8 cellular contexts compared by ENCODE assay signal in the genomic region with DNA sequence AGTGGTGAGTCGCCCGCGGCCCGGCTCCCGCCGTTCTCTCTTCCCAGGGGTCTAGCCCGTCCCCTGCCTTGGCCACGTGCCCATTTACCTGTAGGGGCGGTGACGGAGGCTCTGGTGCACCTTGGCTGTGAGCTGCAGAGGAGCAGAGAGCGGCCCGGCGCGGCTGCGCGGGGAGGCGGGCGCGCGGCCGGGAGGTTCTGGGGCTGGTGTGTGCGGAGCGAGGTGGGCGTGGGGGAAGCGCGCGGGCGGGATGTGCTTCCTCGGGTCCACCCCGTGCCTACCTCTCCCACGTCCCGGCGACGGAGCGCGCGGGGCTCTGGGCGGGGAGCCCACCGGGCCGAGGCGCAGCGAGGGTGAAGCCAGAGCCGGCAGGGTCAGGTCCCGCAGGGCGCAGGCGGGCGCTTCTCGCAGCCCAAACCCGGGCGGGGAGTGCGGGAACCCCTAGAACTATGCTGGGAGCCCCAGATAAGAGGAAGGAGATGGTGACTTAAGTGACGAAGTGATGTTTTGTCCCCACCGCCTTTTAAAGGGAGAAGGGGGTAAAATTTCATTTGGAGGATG. TPM values are rescaled to one million over a fixed set of nuclear protein-coding genes. Genes with fewer than 3 reads are reported as not detected.
DNase-seq lines count a peak whose midpoint lies in the region; ATAC-seq and TF ChIP-seq lines count a peak whose summit lies in the region.

No MANE protein-coding gene starts in this region.

- in situ Hi-C loops in GM13977 (cut with MboI; ENCODE audit: low pct_unique_long_range_greater_than_20kb, low sequenced_read_pairs, unreplicated experiment), result no loop called here

- peak overlapping the region; percentile 88 for H3K4me3 ChIP-seq in mononuclear cell (ENCODE audit: low read length)

- H3K36me3 Mint-ChIP-seq in CD14-positive monocyte (peaks cover 51 to 55% of the 10 kb centered on the region in 2 donors), WTC11 (peaks cover 32% of the 10 kb centered on the region)

- peaks cover 86% of the 10 kb centered on the region for H3K4me1 ChIP-seq in mononuclear cell (ENCODE audit: insufficient read depth, low read length)

- peak overlapping the region; percentile 52 for H3K27ac ChIP-seq in substantia nigra (ENCODE audit: low read depth, low read length, poor library complexity, severe bottlenecking)

- CTCF ChIA-PET in WTC11 (lab: Charles Lee), result interaction anchor here (0.6 to 3.1 kb wide), 8 partner anchors 18 to 144 kb away, joined by 3 to 23 read pairs (median 4); no protein-coding TSS in a partner anchor

- POLR2A ChIA-PET in WTC11 (lab: Charles Lee), result interaction anchor here (0.7 to 2.5 kb wide), 8 partner anchors 13 to 120 kb away, joined by 3 to 17 read pairs (median 4); no protein-coding TSS in a partner anchor

- no peak for TF ChIP-seq CTCF in CD14-positive monocyte (IDR thresholded peaks at IDR 0.05)
- no peak for TF ChIP-seq CTCF in WTC11 (IDR thresholded peaks at IDR 0.05)
- TF ChIP-seq CTCF in GM13977 (IDR thresholded peaks at IDR 0.05; ENCODE audit: extremely low read depth, insufficient read depth, missing control alignments), result no peak

- H3K4me1 Mint-ChIP-seq in CD14-positive monocyte (peaks cover 80% of the 10 kb centered on the region), WTC11 (peaks cover 46% of the 10 kb centered on the region)

- intact Hi-C loops in CD14-positive monocyte (cut with micrococcal nuclease), result loop anchor here in 1 of 2 donors (5.0 kb wide), 2 partner anchors 52 to 112 kb away; a partner anchor contains a TSS

- peaks cover 0 to 4% (median 0%) of the 10 kb centered on the region in 7 donors for H3K9me3 Mint-ChIP-seq in CD14-positive monocyte
- H3K9me3 Mint-ChIP-seq in WTC11, result no peaks in the 10 kb centered on the region

- DNase-seq in CD14-positive monocyte (ENCODE audit: low spot score), result no peak
- DNase-seq in HK-2 (ENCODE audit: unreplicated experiment), result peak; percentile 65
- peak; percentile 89 for DNase-seq in WTC11 (ENCODE audit: low spot score)
- peak; percentile 70 for DNase-seq in effector CD8-positive, alpha-beta T cell (lab: John Stamatoyannopoulos, UW)
- DNase-seq in substantia nigra (lab: John Stamatoyannopoulos, UW), result peak in 18 of 49 donors; percentile 30 to 90 (median 46)
- DNase-seq in GM13977 (ENCODE audit: low spot score), result no peak

- H3K4me3 Mint-ChIP-seq in CD14-positive monocyte (peak overlapping the region; percentile 92 to 96), WTC11 (peak overlapping the region; percentile 81)

- ATAC-seq in GM19467 (IDR thresholded peaks at IDR 0.05; ENCODE audit: unreplicated experiment) (peak; percentile 8), WTC11 (peak; percentile 76)

- no peaks in the 10 kb centered on the region for H3K27me3 ChIP-seq in mononuclear cell (ENCODE audit: insufficient read depth, low read length)

- H3K27ac Mint-ChIP-seq in CD14-positive monocyte, result peak overlapping the region; percentile 97 to 100 (median 100)
- H3K27ac Mint-ChIP-seq in WTC11, result no peak overlapping the region

- no peaks in the 10 kb centered on the region for H3K9me3 ChIP-seq in mononuclear cell (ENCODE audit: low read depth, low read length)

- H3K27me3 Mint-ChIP-seq in CD14-positive monocyte (ENCODE audit: low read depth in 3 of 3) (peaks cover 0 to 2% (median 0%) of the 10 kb centered on the region in 3 donors), WTC11 (ENCODE audit: low read depth) (no peaks in the 10 kb centered on the region)

TF ChIP-seq in WTC11, 78 proteins besides CTCF, POLR2A, EP300 and RAD21 (continues in another document):
- TF ChIP-seq, protein P1, sequence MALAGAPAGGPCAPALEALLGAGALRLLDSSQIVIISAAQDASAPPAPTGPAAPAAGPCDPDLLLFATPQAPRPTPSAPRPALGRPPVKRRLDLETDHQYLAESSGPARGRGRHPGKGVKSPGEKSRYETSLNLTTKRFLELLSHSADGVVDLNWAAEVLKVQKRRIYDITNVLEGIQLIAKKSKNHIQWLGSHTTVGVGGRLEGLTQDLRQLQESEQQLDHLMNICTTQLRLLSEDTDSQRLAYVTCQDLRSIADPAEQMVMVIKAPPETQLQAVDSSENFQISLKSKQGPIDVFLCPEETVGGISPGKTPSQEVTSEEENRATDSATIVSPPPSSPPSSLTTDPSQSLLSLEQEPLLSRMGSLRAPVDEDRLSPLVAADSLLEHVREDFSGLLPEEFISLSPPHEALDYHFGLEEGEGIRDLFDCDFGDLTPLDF (CRISPR knock-in tag; IDR thresholded peaks at IDR 0.05), result no peak; the same call in 1 of the 2 replicates
- TF ChIP-seq TEAD4 (CRISPR knock-in tag; IDR thresholded peaks at IDR 0.05) (0 out of 2 replicates have a peak, but pooled peaks have one; percentile 47), TCF7 (CRISPR knock-in tag; IDR thresholded peaks at IDR 0.05; ENCODE audit: low read depth) (peak; percentile 29; the same call in 1 of the 2 replicates), ZNF396 (CRISPR knock-in tag; IDR thresholded peaks at IDR 0.05; ENCODE audit: borderline replicate concordance) (no peak), ESRRA (CRISPR knock-in tag; IDR thresholded peaks at IDR 0.05; ENCODE audit: borderline replicate concordance) (no peak), TEAD1 (CRISPR knock-in tag; IDR thresholded peaks at IDR 0.05) (peak; percentile 79), FOXK1 (CRISPR knock-in tag; IDR thresholded peaks at IDR 0.05) (peak; percentile 83), NFATC4 (CRISPR knock-in tag; IDR thresholded peaks at IDR 0.05) (no peak), GABPB1 (CRISPR knock-in tag; IDR thresholded peaks at IDR 0.05) (no peak)
- TF ChIP-seq, protein P2, sequence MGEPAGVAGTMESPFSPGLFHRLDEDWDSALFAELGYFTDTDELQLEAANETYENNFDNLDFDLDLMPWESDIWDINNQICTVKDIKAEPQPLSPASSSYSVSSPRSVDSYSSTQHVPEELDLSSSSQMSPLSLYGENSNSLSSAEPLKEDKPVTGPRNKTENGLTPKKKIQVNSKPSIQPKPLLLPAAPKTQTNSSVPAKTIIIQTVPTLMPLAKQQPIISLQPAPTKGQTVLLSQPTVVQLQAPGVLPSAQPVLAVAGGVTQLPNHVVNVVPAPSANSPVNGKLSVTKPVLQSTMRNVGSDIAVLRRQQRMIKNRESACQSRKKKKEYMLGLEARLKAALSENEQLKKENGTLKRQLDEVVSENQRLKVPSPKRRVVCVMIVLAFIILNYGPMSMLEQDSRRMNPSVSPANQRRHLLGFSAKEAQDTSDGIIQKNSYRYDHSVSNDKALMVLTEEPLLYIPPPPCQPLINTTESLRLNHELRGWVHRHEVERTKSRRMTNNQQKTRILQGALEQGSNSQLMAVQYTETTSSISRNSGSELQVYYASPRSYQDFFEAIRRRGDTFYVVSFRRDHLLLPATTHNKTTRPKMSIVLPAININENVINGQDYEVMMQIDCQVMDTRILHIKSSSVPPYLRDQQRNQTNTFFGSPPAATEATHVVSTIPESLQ (CRISPR knock-in tag; IDR thresholded peaks at IDR 0.05), result no peak
- TF ChIP-seq, protein P3, sequence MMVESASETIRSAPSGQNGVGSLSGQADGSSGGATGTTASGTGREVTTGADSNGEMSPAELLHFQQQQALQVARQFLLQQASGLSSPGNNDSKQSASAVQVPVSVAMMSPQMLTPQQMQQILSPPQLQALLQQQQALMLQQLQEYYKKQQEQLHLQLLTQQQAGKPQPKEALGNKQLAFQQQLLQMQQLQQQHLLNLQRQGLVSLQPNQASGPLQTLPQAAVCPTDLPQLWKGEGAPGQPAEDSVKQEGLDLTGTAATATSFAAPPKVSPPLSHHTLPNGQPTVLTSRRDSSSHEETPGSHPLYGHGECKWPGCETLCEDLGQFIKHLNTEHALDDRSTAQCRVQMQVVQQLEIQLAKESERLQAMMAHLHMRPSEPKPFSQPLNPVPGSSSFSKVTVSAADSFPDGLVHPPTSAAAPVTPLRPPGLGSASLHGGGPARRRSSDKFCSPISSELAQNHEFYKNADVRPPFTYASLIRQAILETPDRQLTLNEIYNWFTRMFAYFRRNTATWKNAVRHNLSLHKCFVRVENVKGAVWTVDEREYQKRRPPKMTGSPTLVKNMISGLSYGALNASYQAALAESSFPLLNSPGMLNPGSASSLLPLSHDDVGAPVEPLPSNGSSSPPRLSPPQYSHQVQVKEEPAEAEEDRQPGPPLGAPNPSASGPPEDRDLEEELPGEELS (CRISPR knock-in tag; IDR thresholded peaks at IDR 0.05), result peak; percentile 88
- TF ChIP-seq, protein P4, sequence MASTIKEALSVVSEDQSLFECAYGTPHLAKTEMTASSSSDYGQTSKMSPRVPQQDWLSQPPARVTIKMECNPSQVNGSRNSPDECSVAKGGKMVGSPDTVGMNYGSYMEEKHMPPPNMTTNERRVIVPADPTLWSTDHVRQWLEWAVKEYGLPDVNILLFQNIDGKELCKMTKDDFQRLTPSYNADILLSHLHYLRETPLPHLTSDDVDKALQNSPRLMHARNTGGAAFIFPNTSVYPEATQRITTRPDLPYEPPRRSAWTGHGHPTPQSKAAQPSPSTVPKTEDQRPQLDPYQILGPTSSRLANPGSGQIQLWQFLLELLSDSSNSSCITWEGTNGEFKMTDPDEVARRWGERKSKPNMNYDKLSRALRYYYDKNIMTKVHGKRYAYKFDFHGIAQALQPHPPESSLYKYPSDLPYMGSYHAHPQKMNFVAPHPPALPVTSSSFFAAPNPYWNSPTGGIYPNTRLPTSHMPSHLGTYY (CRISPR knock-in tag; IDR thresholded peaks at IDR 0.05), result no peak

RNA-seq across cellular contexts. Expression of a gene that starts 0.4 kb away (rescaled TPM):
- polyA plus RNA-seq in CD14-positive monocyte, result 100 to 1,000 TPM; 109 to 129 TPM
- total RNA-seq in WTC11 (2021), result 34.6 to 55.6 TPM (median 37.7 TPM) in 3 replicates
- total RNA-seq in mononuclear cell, result 66.0 TPM

RNA-seq across cellular contexts. Expression of a gene that starts 54.2 kb away (rescaled TPM):
- not detected for polyA plus RNA-seq in CD14-positive monocyte
- total RNA-seq in WTC11 (2021), result 0.39 to 0.90 TPM (median 0.60 TPM) in 3 replicates
- total RNA-seq in mononuclear cell, result not detected

Comparison
In these comparisons a context has a peak if more than half of its experiments do, and no peak if none do; other contexts are left out.
1. DNase-seq: peak in HK-2 (single experiment), WTC11 (single experiment) and effector CD8-positive, alpha-beta T cell (single experiment); none in CD14-positive monocyte (single experiment) and GM13977 (single experiment).